17 cellular contexts compared by ENCODE assay signal in genomic region chr1:46064708-46065107, GRCh38.
"Had no signal": no experiment of that assay in that cellular context is flagged by ENCODE, and none has a peak within 500 bp of the region (broad histone marks: within the 10 kb centered on the region; RNA-seq: fewer than 3 reads in every experiment).

No MANE protein-coding gene starts in this region.

- H3K4me1 ChIP-seq: breast epithelium, esophagus squamous epithelium, right atrium auricular region, vagina had no signal

- H3K27me3 Mint-ChIP-seq: activated CD8-positive, alpha-beta memory T cell treated with anti-CD3 and anti-CD28 coated beads, Interleukin-2, amount 10 ng/mL, durations not matched to agents 7 days and 5 days; activated T-cell treated with anti-CD3 and anti-CD28 coated beads, Interleukin-2, amount 50 U/mL, for 24 hours; naive B cell had no signal

- H3K4me3 ChIP-seq: breast epithelium, esophagus squamous epithelium, right atrium auricular region, skin epidermis, tibial artery, vagina had no signal

- H3K9me3 Mint-ChIP-seq: activated T-cell treated with anti-CD3 and anti-CD28 coated beads, Interleukin-2, amount 50 U/mL, for 24 hours; naive B cell; stimulated activated effector memory CD8-positive, alpha-beta T cell treated with anti-CD3 and anti-CD28 coated beads, Interleukin-12 subunit alpha, Interleukin-12 subunit beta, amount 100 ng/mL, for 72 hours had no signal

- H3K4me3 Mint-ChIP-seq: activated T-cell treated with anti-CD3 and anti-CD28 coated beads, Interleukin-2, amount 50 U/mL, for 24 hours; stimulated activated effector memory CD8-positive, alpha-beta T cell treated with anti-CD3 and anti-CD28 coated beads, Interleukin-12 subunit alpha, Interleukin-12 subunit beta, amount 100 ng/mL, for 72 hours had no signal

- H3K9me3 ChIP-seq: breast epithelium, esophagus squamous epithelium, right atrium auricular region, tibial artery, vagina had no signal

- H3K36me3 Mint-ChIP-seq: naive B cell had no signal

- DNase-seq: activated CD4-positive, alpha-beta T cell treated with anti-CD3 and anti-CD28 coated beads, Interleukin-2, amount 50 U/mL, for 1 hour; activated CD4-positive, CD25-positive, alpha-beta regulatory T cell; activated CD8-positive, alpha-beta memory T cell treated with anti-CD3 and anti-CD28 coated beads, Interleukin-2, amount 10 ng/mL, durations not matched to agents 7 days and 5 days; activated gamma-delta T cell treated with Interleukin-2 at 50 U/mL for 16 hours; activated T-cell treated with anti-CD3 and anti-CD28 coated beads, Interleukin-2, amount 50 U/mL, for 24 hours; aorta; esophagus squamous epithelium; foreskin fibroblast; head of caudate nucleus; left colon; naive B cell; tibial artery had no signal

- ATAC-seq: stimulated activated effector memory CD8-positive, alpha-beta T cell treated with anti-CD3 and anti-CD28 coated beads, Interleukin-12 subunit alpha, Interleukin-12 subunit beta, amount 100 ng/mL, for 72 hours had no signal

- H3K36me3 ChIP-seq: breast epithelium, vagina had no signal

- H3K27ac Mint-ChIP-seq: activated T-cell treated with anti-CD3 and anti-CD28 coated beads, Interleukin-2, amount 50 U/mL, for 24 hours had no signal

- H3K27me3 ChIP-seq: breast epithelium, esophagus squamous epithelium, right atrium auricular region, tibial artery, vagina had no signal

- H3K27ac ChIP-seq: esophagus squamous epithelium, right atrium auricular region, tibial artery, vagina had no signal
